In the genomic region with DNA sequence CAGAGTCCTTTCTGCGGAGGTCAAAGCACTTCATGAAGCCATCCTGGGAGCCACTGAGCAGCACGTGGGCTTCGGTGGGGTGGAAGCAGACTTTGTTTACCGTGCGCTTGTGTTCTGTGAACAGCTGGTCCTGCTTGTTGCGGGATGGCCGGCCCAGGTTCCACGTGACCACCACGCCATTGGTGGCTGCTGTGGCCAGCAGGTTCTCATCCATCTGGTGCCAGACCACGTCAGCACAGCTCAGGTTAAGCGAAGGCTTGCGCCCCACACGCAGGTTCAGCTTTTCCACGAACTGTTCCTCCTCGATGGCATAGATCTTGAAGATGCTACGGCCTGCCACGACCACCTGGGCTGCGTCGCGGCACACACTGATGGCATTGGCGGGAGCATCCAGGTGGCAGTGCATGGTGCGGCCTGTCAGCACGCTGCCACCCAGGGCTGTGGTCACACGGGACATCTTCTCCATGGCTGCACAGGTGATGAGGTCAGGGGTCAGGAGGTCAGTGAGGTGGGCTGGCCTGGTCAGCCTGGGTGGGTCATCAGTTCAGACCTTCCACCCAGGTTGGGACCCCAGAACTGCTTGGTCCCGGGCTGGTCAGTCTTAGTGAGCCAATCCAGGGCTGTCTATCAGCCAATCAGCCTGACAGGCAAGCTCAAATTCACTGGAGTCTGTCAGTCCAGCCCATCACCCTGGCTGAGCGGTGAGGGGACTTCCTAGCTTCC, we compare ENCODE assay signal across 8 cellular contexts. TPM values are rescaled to one million over a fixed set of nuclear protein-coding genes. Genes with fewer than 3 reads are reported as not detected.
A peak's percentile ranks its signal among the peaks of the same experiment; 100 is the strongest.
DNase-seq lines count a peak whose midpoint lies in the region; ATAC-seq and TF ChIP-seq lines count a peak whose summit lies in the region.

No MANE protein-coding gene starts in this region.

- peaks cover 0 to 17% (median 0%) of the 10 kb centered on the region in 5 donors for H3K27me3 Mint-ChIP-seq in naive thymus-derived CD4-positive, alpha-beta T cell

- H3K9me3 Mint-ChIP-seq in naive thymus-derived CD4-positive, alpha-beta T cell, result peaks cover 0 to 2% (median 0%) of the 10 kb centered on the region in 11 donors

- peaks cover 17% of the 10 kb centered on the region for H3K27me3 ChIP-seq in colonic mucosa
- H3K27me3 ChIP-seq in naive thymus-derived CD4-positive, alpha-beta T cell (ENCODE audit: control insufficient read depth in 2 of 2, insufficient read depth in 2 of 2, low read length in 2 of 2), result no peaks in the 10 kb centered on the region

- no peaks in the 10 kb centered on the region for H3K9me3 ChIP-seq in colonic mucosa
- no peaks in the 10 kb centered on the region for H3K9me3 ChIP-seq in naive thymus-derived CD4-positive, alpha-beta T cell (ENCODE audit: control insufficient read depth in 2 of 3, low read length in 3 of 3)

- H3K4me3 Mint-ChIP-seq in naive thymus-derived CD4-positive, alpha-beta T cell, result peak overlapping the region; percentile 89 to 94 (median 92)

- intact Hi-C loops in colonic mucosa (cut with DNase I), result no loop called here
- intact Hi-C loops in naive thymus-derived CD4-positive, alpha-beta T cell (cut with micrococcal nuclease), result no loop called here

- peaks cover 0 to 4% (median 0%) of the 10 kb centered on the region in 5 donors for H3K36me3 Mint-ChIP-seq in naive thymus-derived CD4-positive, alpha-beta T cell

- H3K36me3 ChIP-seq in colonic mucosa, result no peaks in the 10 kb centered on the region
- H3K36me3 ChIP-seq in naive thymus-derived CD4-positive, alpha-beta T cell (ENCODE audit: control insufficient read depth in 2 of 3, insufficient read depth in 3 of 3, low read length in 3 of 3), result peaks cover 0 to 25% (median 0%) of the 10 kb centered on the region in 3 experiments

- H3K4me3 ChIP-seq in AG10803 (ENCODE audit: low read length), result peak overlapping the region; percentile 85
- peak overlapping the region; percentile 98 for H3K4me3 ChIP-seq in LNCaP clone FGC (ENCODE audit: low read depth, low read length)
- peak overlapping the region; percentile 75 for H3K4me3 ChIP-seq in colonic mucosa
- peak overlapping the region; percentile 75 for H3K4me3 ChIP-seq in naive thymus-derived CD4-positive, alpha-beta T cell (ENCODE audit: low read length)

- H3K27ac Mint-ChIP-seq in naive thymus-derived CD4-positive, alpha-beta T cell, result peak overlapping the region; percentile 87 to 94 (median 90)

- POLR2A ChIA-PET in naive thymus-derived CD4-positive, alpha-beta T cell (lab: Charles Lee), result interaction anchor here (0.7 to 3.7 kb wide), 13 partner anchors 8 to 1476 kb away, joined by 3 to 34 read pairs (median 4); a partner anchor contains a TSS

- peaks cover 4 to 35% (median 20%) of the 10 kb centered on the region in 7 donors for H3K4me1 Mint-ChIP-seq in naive thymus-derived CD4-positive, alpha-beta T cell

- H3K27ac ChIP-seq in colonic mucosa, result no peak overlapping the region
- H3K27ac ChIP-seq in naive thymus-derived CD4-positive, alpha-beta T cell (ENCODE audit: low read depth, low read length), result peak overlapping the region; percentile 86

- no peak for DNase-seq in AG10803 (ENCODE audit: low read depth)
- DNase-seq in LNCaP clone FGC (ENCODE audit: low read depth), result no peak
- DNase-seq in colonic mucosa, result no peak
- DNase-seq in naive thymus-derived CD4-positive, alpha-beta T cell, result no peak
- no peak for DNase-seq in NCI-H1105 (lab: John Stamatoyannopoulos, UW)
- no peak for DNase-seq in GOT3 (lab: John Stamatoyannopoulos, UW)

- peaks cover 20% of the 10 kb centered on the region for H3K4me1 ChIP-seq in colonic mucosa
- peaks cover 7 to 25% of the 10 kb centered on the region in 2 donors for H3K4me1 ChIP-seq in naive thymus-derived CD4-positive, alpha-beta T cell (ENCODE audit: control insufficient read depth in 2 of 2, insufficient read depth in 2 of 2, low read length in 2 of 2)

- H3K9ac ChIP-seq in colonic mucosa (ENCODE audit: low read depth in 2 of 2, low read length in 2 of 2), result peak overlapping the region; percentile 79 to 89

- ATAC-seq in naive thymus-derived CD4-positive, alpha-beta T cell, result no peak
- no peak for ATAC-seq in HG03108 (IDR thresholded peaks at IDR 0.05; ENCODE audit: unreplicated experiment)
- no peak for ATAC-seq in HG03135 (IDR thresholded peaks at IDR 0.05; ENCODE audit: unreplicated experiment)

- TF ChIP-seq CTCF in AG10803 (conservative IDR thresholded peaks at IDR 0.05; ENCODE audit: low read length) (no peak), LNCaP clone FGC (IDR thresholded peaks at IDR 0.05; ENCODE audit: control insufficient read depth, extremely low read depth, insufficient read depth) (no peak), colonic mucosa (IDR thresholded peaks at IDR 0.05) (no peak)

- CTCF ChIA-PET in naive thymus-derived CD4-positive, alpha-beta T cell (lab: Charles Lee), result interaction anchor here (1.3 kb wide), 1 partner anchor 21 kb away, joined by 3 read pairs; no protein-coding TSS in a partner anchor

RNA-seq across cellular contexts. Expression of a gene that starts 0.9 kb away (rescaled TPM):
- 10 to 100 TPM in 1 of 2 donors, 1 to 10 TPM in 1; 8.5 to 18.8 TPM for total RNA-seq in colonic mucosa
- 10 to 100 TPM; 13.3 to 19.4 (median 16.5) TPM for total RNA-seq in naive thymus-derived CD4-positive, alpha-beta T cell
- 10 to 100 TPM; 10.6 to 21.2 TPM for polyA plus RNA-seq in naive thymus-derived CD4-positive, alpha-beta T cell

RNA-seq across cellular contexts. Expression of a gene that starts 5.2 kb away (rescaled TPM):
- 10 to 100 TPM; 40.7 to 72.1 TPM for total RNA-seq in colonic mucosa
- 10 to 100 TPM; 26.8 to 48.1 (median 37.2) TPM for total RNA-seq in naive thymus-derived CD4-positive, alpha-beta T cell
- polyA plus RNA-seq in naive thymus-derived CD4-positive, alpha-beta T cell, result 10 to 100 TPM; 43.2 to 62.1 TPM

RNA-seq across cellular contexts. Expression of a gene that starts 9.1 kb away (rescaled TPM):
- 100 to 1,000 TPM in 1 of 2 donors, 10 to 100 TPM in 1; 96.7 to 159 TPM for total RNA-seq in colonic mucosa
- 100 to 1,000 TPM in 1 of 5 experiments, 10 to 100 TPM in 4; 68.6 to 105 (median 77.4) TPM for total RNA-seq in naive thymus-derived CD4-positive, alpha-beta T cell
- polyA plus RNA-seq in naive thymus-derived CD4-positive, alpha-beta T cell, result 100 to 1,000 TPM; 132 to 159 TPM

RNA-seq across cellular contexts. Expression of a gene that starts 13.9 kb away (rescaled TPM):
- total RNA-seq in colonic mucosa, result 1 to 10 TPM; 4.0 to 5.7 TPM
- 1 to 10 TPM in 4 of 5 experiments, under 1 TPM in 1; 0.65 to 3.1 (median 1.6) TPM for total RNA-seq in naive thymus-derived CD4-positive, alpha-beta T cell
- polyA plus RNA-seq in naive thymus-derived CD4-positive, alpha-beta T cell, result not detected

RNA-seq across cellular contexts. Expression of a gene that starts 16.3 kb away (rescaled TPM):
- 1 to 10 TPM; 2.0 to 2.2 TPM for total RNA-seq in colonic mucosa
- total RNA-seq in naive thymus-derived CD4-positive, alpha-beta T cell, result 10 to 100 TPM; 13.2 to 45.4 (median 18.0) TPM
- 10 to 100 TPM; 11.1 to 21.1 TPM for polyA plus RNA-seq in naive thymus-derived CD4-positive, alpha-beta T cell
